ENCODE assay signal across 16 cellular contexts in the genomic region with DNA sequence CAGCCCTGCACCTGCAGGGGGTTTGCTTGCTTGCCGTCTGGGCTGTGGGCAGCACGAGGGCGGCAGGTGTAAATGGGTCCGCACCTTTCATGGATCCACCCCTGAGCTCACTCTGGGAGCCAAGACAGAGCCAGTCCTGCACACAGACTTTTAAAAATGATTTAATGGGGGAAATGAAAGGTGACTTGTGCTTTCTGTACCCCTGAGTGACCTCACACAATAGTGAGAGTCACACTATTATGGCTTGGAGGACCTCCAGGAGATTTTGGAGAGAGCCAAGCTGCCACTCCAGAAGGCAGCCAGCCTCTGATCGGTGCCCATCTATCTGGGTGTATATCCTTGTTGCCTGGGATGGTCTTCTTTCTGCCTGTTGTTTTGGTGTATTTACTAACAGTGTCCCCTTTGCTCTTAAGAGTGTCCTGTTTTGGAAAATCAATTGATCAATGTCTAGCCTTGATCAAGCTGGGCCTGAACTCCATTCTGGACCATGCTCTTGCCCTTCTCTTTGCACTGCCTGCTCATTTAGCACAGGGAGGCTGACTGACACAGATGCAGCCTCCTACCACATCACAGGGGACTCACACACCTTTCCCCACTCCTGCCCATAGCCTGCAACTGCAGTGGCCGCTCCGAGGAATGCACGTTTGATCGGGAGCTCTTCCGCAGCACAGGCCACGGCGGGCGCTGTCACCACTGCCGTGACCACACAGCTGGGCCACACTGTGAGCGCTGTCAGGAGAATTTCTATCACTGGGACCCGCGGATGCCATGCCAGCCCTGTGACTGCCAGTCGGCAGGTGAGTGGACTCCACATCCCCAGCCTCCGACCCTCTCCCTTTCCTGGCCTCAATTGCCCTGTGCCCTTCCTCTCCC. TPM values are rescaled to one million over a fixed set of nuclear protein-coding genes. Genes with fewer than 3 reads are reported as not detected.
"Had no signal": no experiment of that assay in that cellular context is flagged by ENCODE, and none has a peak within 500 bp of the region (broad histone marks: within the 10 kb centered on the region; RNA-seq: fewer than 3 reads in every experiment).

No MANE protein-coding gene starts in this region.

- H3K27ac Mint-ChIP-seq: activated CD4-positive, alpha-beta memory T cell treated with anti-CD3 and anti-CD28 coated beads for 36 hours; activated naive CD8-positive, alpha-beta T cell treated with anti-CD3 and anti-CD28 coated beads for 36 hours; activated T-helper 1 cell treated with anti-CD3 and anti-CD28 coated beads, Interleukin-12 subunit alpha, Interleukin-12 subunit beta, Interleukin-2, Interleukin-4 antibody, amounts not matched to agents 30 ng/mL and 10 ng/mL and 1 ng/mL, durations not matched to agents 14 hours and 24 hours and 36 hours; effector memory CD8-positive, alpha-beta T cell; natural killer cell; T-helper 2 cell treated with Interferon-gamma antibody and Interleukin-4, amounts not matched to agents 5 μg/mL and 100 μg/mL, for 36 hours; type B pancreatic cell had no signal

- H3K4me3 Mint-ChIP-seq: activated CD4-positive, alpha-beta memory T cell treated with anti-CD3 and anti-CD28 coated beads for 36 hours; activated naive CD8-positive, alpha-beta T cell treated with anti-CD3 and anti-CD28 coated beads for 36 hours; activated T-helper 1 cell treated with anti-CD3 and anti-CD28 coated beads, Interleukin-12 subunit alpha, Interleukin-12 subunit beta, Interleukin-2, Interleukin-4 antibody, amounts not matched to agents 30 ng/mL and 10 ng/mL and 1 ng/mL, durations not matched to agents 14 hours and 24 hours and 36 hours; effector memory CD8-positive, alpha-beta T cell; natural killer cell; T-helper 2 cell treated with Interferon-gamma antibody and Interleukin-4, amounts not matched to agents 5 μg/mL and 100 μg/mL, for 36 hours; type B pancreatic cell; WTC11 had no signal

- H3K9me3 ChIP-seq: stomach had no signal

- H3K36me3 ChIP-seq: stomach had no signal

- H3K27me3 Mint-ChIP-seq: activated naive CD8-positive, alpha-beta T cell treated with anti-CD3 and anti-CD28 coated beads for 36 hours had no signal

- H3K4me1 Mint-ChIP-seq: natural killer cell, WTC11 had no signal

- H3K36me3 Mint-ChIP-seq: activated CD4-positive, alpha-beta memory T cell treated with anti-CD3 and anti-CD28 coated beads for 36 hours; activated naive CD8-positive, alpha-beta T cell treated with anti-CD3 and anti-CD28 coated beads for 36 hours; natural killer cell; type B pancreatic cell had no signal

- ATAC-seq: effector memory CD8-positive, alpha-beta T cell; natural killer cell; WTC11 had no signal

- H3K9me3 Mint-ChIP-seq: activated CD4-positive, alpha-beta memory T cell treated with anti-CD3 and anti-CD28 coated beads for 36 hours; activated naive CD8-positive, alpha-beta T cell treated with anti-CD3 and anti-CD28 coated beads for 36 hours; activated T-helper 1 cell treated with anti-CD3 and anti-CD28 coated beads, Interleukin-12 subunit alpha, Interleukin-12 subunit beta, Interleukin-2, Interleukin-4 antibody, amounts not matched to agents 30 ng/mL and 10 ng/mL and 1 ng/mL, durations not matched to agents 14 hours and 24 hours and 36 hours; effector memory CD8-positive, alpha-beta T cell; natural killer cell; T-helper 2 cell treated with Interferon-gamma antibody and Interleukin-4, amounts not matched to agents 5 μg/mL and 100 μg/mL, for 36 hours; type B pancreatic cell; WTC11 had no signal

- H3K27ac ChIP-seq: epithelial cell of prostate, stomach had no signal

- H3K4me3 ChIP-seq: stomach had no signal

- DNase-seq: activated CD4-positive, alpha-beta memory T cell treated with anti-CD3 and anti-CD28 coated beads for 36 hours; activated CD4-positive, alpha-beta T cell treated with anti-CD3 and anti-CD28 coated beads for 4 hours; activated naive CD8-positive, alpha-beta T cell treated with anti-CD3 and anti-CD28 coated beads for 36 hours; activated T-cell treated with anti-CD3 and anti-CD28 coated beads for 4 hours; amniotic stem cell; effector memory CD8-positive, alpha-beta T cell; foreskin fibroblast; natural killer cell; stimulated activated CD4-positive, alpha-beta T cell treated with anti-CD3 and anti-CD28 coated beads, Interleukin-15, amount 100 ng/mL, for 24 hours; stimulated activated CD4-positive, alpha-beta T cell treated with anti-CD3 and anti-CD28 coated beads, Interleukin-4, amount 100 ng/mL, for 1 hour; stomach had no signal

RNA-seq across cellular contexts. Expression of a gene that starts 29.5 kb away (rescaled TPM):
- total RNA-seq: natural killer cell had no signal

RNA-seq across cellular contexts. Expression of a gene that starts 57.8 kb away (rescaled TPM):
- total RNA-seq: natural killer cell had no signal
